Comparison of ENCODE assay signal across 1 cellular context in genomic region chr4:169757575-169758184, GRCh38.
TF ChIP-seq lines count a peak whose summit lies in the region.

TSS of gene HPF1 (minus strand) at chr4:169757944. CDS start at chr4:169757877, 67 bp downstream.

TF ChIP-seq in HepG2, 621 proteins besides CTCF, POLR2A, EP300 and RAD21 (continued from another document and continues in another):
- TF ChIP-seq, protein P1, sequence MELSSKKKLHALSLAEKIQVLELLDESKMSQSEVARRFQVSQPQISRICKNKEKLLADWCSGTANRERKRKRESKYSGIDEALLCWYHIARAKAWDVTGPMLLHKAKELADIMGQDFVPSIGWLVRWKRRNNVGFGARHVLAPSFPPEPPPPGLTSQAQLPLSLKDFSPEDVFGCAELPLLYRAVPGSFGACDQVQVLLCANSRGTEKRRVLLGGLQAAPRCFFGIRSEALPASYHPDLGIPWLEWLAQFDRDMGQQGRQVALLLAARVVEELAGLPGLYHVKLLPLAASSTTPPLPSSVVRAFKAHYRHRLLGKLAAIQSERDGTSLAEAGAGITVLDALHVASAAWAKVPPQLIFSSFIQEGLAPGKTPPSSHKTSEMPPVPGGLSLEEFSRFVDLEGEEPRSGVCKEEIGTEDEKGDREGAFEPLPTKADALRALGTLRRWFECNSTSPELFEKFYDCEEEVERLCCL (CRISPR knock-in tag; IDR thresholded peaks at IDR 0.05; ENCODE audit: borderline replicate concordance) = no peak
- TF ChIP-seq PAWR (CRISPR knock-in tag; IDR thresholded peaks at IDR 0.05; ENCODE audit: borderline replicate concordance) (no peak), HOMEZ (CRISPR knock-in tag; IDR thresholded peaks at IDR 0.05; ENCODE audit: low read depth) (0 out of 2 replicates have a peak, but pooled peaks have one; percentile 64), ZNF782 (CRISPR knock-in tag; IDR thresholded peaks at IDR 0.05; ENCODE audit: borderline replicate concordance) (peak; percentile 29; the same call in 1 of the 2 replicates), NFIB (CRISPR knock-in tag; IDR thresholded peaks at IDR 0.05; ENCODE audit: borderline replicate concordance) (no peak), ZNF501 (CRISPR knock-in tag; IDR thresholded peaks at IDR 0.05) (peak; percentile 63; the same call in 1 of the 2 replicates), TEAD3 (CRISPR knock-in tag; optimal IDR thresholded peaks at IDR 0.05; ENCODE audit: borderline replicate concordance) (peak; percentile 36), ZFP36L1 (CRISPR knock-in tag; IDR thresholded peaks at IDR 0.05) (no peak), CBFB (CRISPR knock-in tag; IDR thresholded peaks at IDR 0.05) (peak; percentile 52; the same call in 1 of the 2 replicates), TOPORS (CRISPR knock-in tag; IDR thresholded peaks at IDR 0.05) (no peak), MLLT10 (CRISPR knock-in tag; IDR thresholded peaks at IDR 0.05) (no peak), SMC3 (IDR thresholded peaks at IDR 0.05; ENCODE audit: low read length) (no peak), ZNF598 (CRISPR knock-in tag; IDR thresholded peaks at IDR 0.05; ENCODE audit: borderline replicate concordance) (0 out of 2 replicates have a peak, but pooled peaks have one; percentile 16), GFI1 (CRISPR knock-in tag; IDR thresholded peaks at IDR 0.05; ENCODE audit: borderline replicate concordance) (no peak), ZMYM4 (CRISPR knock-in tag; IDR thresholded peaks at IDR 0.05) (peak; percentile 92), SRSF9 (IDR thresholded peaks at IDR 0.05; ENCODE audit: borderline replicate concordance, insufficient read depth, low read depth, low read length, poor library complexity, severe bottlenecking) (no peak), NR2C2 (CRISPR knock-in tag; IDR thresholded peaks at IDR 0.05; ENCODE audit: borderline replicate concordance) (peak; percentile 98), KDM5B (CRISPR knock-in tag; IDR thresholded peaks at IDR 0.05; ENCODE audit: borderline replicate concordance) (peak; percentile 57; the same call in 1 of the 2 replicates), IKZF1 (IDR thresholded peaks at IDR 0.05) (no peak), ZNF317 (CRISPR knock-in tag; IDR thresholded peaks at IDR 0.05) (peak; percentile 34; the same call in 1 of the 2 replicates), MED8 (CRISPR knock-in tag; IDR thresholded peaks at IDR 0.05; ENCODE audit: insufficient replicate concordance) (no peak), SP1 (IDR thresholded peaks at IDR 0.05) (no peak), SP1 (CRISPR knock-in tag; IDR thresholded peaks at IDR 0.05) (peak; percentile 96), ZNF264 (CRISPR knock-in tag; IDR thresholded peaks at IDR 0.05) (no peak), MAFK (conservative IDR thresholded peaks at IDR 0.05 in 1 of 2, IDR thresholded peaks at IDR 0.05 in 1 of 2; ENCODE audit: low read length in 2 of 2) (peak; percentile 39 to 43; a peak in 2 of 4 replicates), ZNF101 (CRISPR knock-in tag; IDR thresholded peaks at IDR 0.05; ENCODE audit: borderline replicate concordance, low read depth) (no peak), MTA1 (CRISPR knock-in tag; IDR thresholded peaks at IDR 0.05; ENCODE audit: borderline replicate concordance) (no peak), FOSL2 (CRISPR knock-in tag; IDR thresholded peaks at IDR 0.05) (peak; percentile 21; the same call in 1 of the 2 replicates), SALL2 (CRISPR knock-in tag; IDR thresholded peaks at IDR 0.05) (0 out of 2 replicates have a peak, but pooled peaks have one; percentile 69), ZNF7 (CRISPR knock-in tag; IDR thresholded peaks at IDR 0.05) (no peak), BRCA1 (CRISPR knock-in tag; IDR thresholded peaks at IDR 0.05) (no peak), ZNF468 (CRISPR knock-in tag; IDR thresholded peaks at IDR 0.05) (no peak), HBP1 (CRISPR knock-in tag; IDR thresholded peaks at IDR 0.05; ENCODE audit: low read depth) (no peak), KDM3A (CRISPR knock-in tag; IDR thresholded peaks at IDR 0.05; ENCODE audit: low read depth) (peak; percentile 75; the same call in 1 of the 2 replicates), ZNF354B (CRISPR knock-in tag; IDR thresholded peaks at IDR 0.05) (no peak), ZNF543 (CRISPR knock-in tag; IDR thresholded peaks at IDR 0.05) (no peak), PRPF4 (IDR thresholded peaks at IDR 0.05; ENCODE audit: low read depth, low read length, poor library complexity, severe bottlenecking) (no peak)
- TF ChIP-seq, protein P2, sequence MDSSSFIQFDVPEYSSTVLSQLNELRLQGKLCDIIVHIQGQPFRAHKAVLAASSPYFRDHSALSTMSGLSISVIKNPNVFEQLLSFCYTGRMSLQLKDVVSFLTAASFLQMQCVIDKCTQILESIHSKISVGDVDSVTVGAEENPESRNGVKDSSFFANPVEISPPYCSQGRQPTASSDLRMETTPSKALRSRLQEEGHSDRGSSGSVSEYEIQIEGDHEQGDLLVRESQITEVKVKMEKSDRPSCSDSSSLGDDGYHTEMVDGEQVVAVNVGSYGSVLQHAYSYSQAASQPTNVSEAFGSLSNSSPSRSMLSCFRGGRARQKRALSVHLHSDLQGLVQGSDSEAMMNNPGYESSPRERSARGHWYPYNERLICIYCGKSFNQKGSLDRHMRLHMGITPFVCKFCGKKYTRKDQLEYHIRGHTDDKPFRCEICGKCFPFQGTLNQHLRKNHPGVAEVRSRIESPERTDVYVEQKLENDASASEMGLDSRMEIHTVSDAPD (CRISPR knock-in tag; IDR thresholded peaks at IDR 0.05) = no peak
- TF ChIP-seq, protein P3, sequence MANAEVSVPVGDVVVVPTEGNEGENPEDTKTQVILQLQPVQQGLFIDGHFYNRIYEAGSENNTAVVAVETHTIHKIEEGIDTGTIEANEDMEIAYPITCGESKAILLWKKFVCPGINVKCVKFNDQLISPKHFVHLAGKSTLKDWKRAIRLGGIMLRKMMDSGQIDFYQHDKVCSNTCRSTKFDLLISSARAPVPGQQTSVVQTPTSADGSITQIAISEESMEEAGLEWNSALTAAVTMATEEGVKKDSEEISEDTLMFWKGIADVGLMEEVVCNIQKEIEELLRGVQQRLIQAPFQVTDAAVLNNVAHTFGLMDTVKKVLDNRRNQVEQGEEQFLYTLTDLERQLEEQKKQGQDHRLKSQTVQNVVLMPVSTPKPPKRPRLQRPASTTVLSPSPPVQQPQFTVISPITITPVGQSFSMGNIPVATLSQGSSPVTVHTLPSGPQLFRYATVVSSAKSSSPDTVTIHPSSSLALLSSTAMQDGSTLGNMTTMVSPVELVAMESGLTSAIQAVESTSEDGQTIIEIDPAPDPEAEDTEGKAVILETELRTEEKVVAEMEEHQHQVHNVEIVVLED (CRISPR knock-in tag; IDR thresholded peaks at IDR 0.05; ENCODE audit: borderline replicate concordance) = peak; percentile 76
- TF ChIP-seq, protein P4, sequence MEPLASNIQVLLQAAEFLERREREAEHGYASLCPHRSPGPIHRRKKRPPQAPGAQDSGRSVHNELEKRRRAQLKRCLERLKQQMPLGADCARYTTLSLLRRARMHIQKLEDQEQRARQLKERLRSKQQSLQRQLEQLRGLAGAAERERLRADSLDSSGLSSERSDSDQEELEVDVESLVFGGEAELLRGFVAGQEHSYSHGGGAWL (CRISPR knock-in tag; IDR thresholded peaks at IDR 0.05) = peak; percentile 73; the same call in 1 of the 2 replicates
- TF ChIP-seq, protein P5, sequence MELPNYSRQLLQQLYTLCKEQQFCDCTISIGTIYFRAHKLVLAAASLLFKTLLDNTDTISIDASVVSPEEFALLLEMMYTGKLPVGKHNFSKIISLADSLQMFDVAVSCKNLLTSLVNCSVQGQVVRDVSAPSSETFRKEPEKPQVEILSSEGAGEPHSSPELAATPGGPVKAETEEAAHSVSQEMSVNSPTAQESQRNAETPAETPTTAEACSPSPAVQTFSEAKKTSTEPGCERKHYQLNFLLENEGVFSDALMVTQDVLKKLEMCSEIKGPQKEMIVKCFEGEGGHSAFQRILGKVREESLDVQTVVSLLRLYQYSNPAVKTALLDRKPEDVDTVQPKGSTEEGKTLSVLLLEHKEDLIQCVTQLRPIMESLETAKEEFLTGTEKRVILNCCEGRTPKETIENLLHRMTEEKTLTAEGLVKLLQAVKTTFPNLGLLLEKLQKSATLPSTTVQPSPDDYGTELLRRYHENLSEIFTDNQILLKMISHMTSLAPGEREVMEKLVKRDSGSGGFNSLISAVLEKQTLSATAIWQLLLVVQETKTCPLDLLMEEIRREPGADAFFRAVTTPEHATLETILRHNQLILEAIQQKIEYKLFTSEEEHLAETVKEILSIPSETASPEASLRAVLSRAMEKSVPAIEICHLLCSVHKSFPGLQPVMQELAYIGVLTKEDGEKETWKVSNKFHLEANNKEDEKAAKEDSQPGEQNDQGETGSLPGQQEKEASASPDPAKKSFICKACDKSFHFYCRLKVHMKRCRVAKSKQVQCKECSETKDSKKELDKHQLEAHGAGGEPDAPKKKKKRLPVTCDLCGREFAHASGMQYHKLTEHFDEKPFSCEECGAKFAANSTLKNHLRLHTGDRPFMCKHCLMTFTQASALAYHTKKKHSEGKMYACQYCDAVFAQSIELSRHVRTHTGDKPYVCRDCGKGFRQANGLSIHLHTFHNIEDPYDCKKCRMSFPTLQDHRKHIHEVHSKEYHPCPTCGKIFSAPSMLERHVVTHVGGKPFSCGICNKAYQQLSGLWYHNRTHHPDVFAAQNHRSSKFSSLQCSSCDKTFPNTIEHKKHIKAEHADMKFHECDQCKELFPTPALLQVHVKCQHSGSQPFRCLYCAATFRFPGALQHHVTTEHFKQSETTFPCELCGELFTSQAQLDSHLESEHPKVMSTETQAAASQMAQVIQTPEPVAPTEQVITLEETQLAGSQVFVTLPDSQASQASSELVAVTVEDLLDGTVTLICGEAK (IDR thresholded peaks at IDR 0.05) = no peak
- TF ChIP-seq, protein P5 (CRISPR knock-in tag; IDR thresholded peaks at IDR 0.05) = peak; percentile 69; the same call in 1 of the 2 replicates
- TF ChIP-seq, protein P6, sequence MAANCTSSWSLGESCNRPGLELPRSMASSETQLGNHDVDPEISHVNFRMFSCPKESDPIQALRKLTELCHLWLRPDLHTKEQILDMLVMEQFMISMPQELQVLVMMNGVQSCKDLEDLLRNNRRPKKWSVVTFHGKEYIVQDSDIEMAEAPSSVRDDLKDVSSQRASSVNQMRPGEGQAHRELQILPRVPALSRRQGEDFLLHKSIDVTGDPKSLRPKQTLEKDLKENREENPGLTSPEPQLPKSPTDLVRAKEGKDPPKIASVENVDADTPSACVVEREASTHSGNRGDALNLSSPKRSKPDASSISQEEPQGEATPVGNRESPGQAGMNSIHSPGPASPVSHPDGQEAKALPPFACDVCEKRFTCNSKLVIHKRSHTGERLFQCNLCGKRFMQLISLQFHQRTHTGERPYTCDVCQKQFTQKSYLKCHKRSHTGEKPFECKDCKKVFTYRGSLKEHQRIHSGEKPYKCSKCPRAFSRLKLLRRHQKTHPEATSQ (CRISPR knock-in tag; IDR thresholded peaks at IDR 0.05; ENCODE audit: borderline replicate concordance) = no peak
- TF ChIP-seq, protein P7, sequence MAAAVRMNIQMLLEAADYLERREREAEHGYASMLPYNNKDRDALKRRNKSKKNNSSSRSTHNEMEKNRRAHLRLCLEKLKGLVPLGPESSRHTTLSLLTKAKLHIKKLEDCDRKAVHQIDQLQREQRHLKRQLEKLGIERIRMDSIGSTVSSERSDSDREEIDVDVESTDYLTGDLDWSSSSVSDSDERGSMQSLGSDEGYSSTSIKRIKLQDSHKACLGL (CRISPR knock-in tag; IDR thresholded peaks at IDR 0.05) = no peak
